Comparison of ENCODE assay signal across 8 cellular contexts in genomic region chr17:17693253-17693954, GRCh38. TPM values are rescaled to one million over a fixed set of nuclear protein-coding genes. Genes with fewer than 3 reads are reported as not detected.
DNase-seq lines count a peak whose midpoint lies in the region; ATAC-seq and TF ChIP-seq lines count a peak whose summit lies in the region.

No MANE protein-coding gene starts in this region.

- H3K4me3 ChIP-seq in DND-41 (ENCODE audit: low read depth in 1 of 2, low read length in 2 of 2) (peak overlapping the region in 1 of 2 experiments; percentile 85; a peak in 2 of 4 replicates), WI38 (ENCODE audit: low read depth, low read length) (peak overlapping the region; percentile 46; the same call in 1 of the 2 replicates), ovary (peak overlapping the region; percentile 53), lower leg skin (ENCODE audit: low read depth, poor library complexity, severe bottlenecking) (no peak overlapping the region)

- no peak for ATAC-seq in DND-41 (ENCODE audit: insufficient read depth, low read depth)
- ATAC-seq in GM18498 (IDR thresholded peaks at IDR 0.05; ENCODE audit: unreplicated experiment) = no peak

- H3K27ac Mint-ChIP-seq in glutamatergic neuron (ENCODE audit: unreplicated experiment) = peak overlapping the region; percentile 85

- peaks cover 77% of the 10 kb centered on the region for H4K20me1 ChIP-seq in DND-41 (ENCODE audit: insufficient read depth, low read length)

- TF ChIP-seq CTCF in DND-41 (IDR thresholded peaks at IDR 0.05; ENCODE audit: borderline replicate concordance, extremely low read depth, low read length, poor library complexity, severe bottlenecking) = no peak
- no peak for TF ChIP-seq CTCF in WI38 (IDR thresholded peaks at IDR 0.05; ENCODE audit: low read depth, low read length)
- no peak for TF ChIP-seq CTCF in glutamatergic neuron (IDR thresholded peaks at IDR 0.05; ENCODE audit: partially characterized antibody, unreplicated experiment)
- no peak for TF ChIP-seq CTCF in ovary (IDR thresholded peaks at IDR 0.05)
- no peak for TF ChIP-seq CTCF in lower leg skin (IDR thresholded peaks at IDR 0.05)

- H3K27ac ChIP-seq in DND-41 (ENCODE audit: low read length) (peak overlapping the region; percentile 87), ovary (peak overlapping the region; percentile 79 to 95)

- no peak overlapping the region for H2AFZ ChIP-seq in DND-41 (ENCODE audit: low read depth, low read length)

- H3K4me3 Mint-ChIP-seq in glutamatergic neuron (ENCODE audit: unreplicated experiment) = peak overlapping the region; percentile 83

- TF ChIP-seq EP300 in ovary (IDR thresholded peaks at IDR 0.05) = no peak

- peak overlapping the region; percentile 78 for H3K9ac ChIP-seq in DND-41 (ENCODE audit: low read depth, low read length)

- H3K9me3 Mint-ChIP-seq in glutamatergic neuron (ENCODE audit: unreplicated experiment) = peaks cover 14% of the 10 kb centered on the region

- peaks cover 62% of the 10 kb centered on the region for H3K4me1 ChIP-seq in DND-41 (ENCODE audit: insufficient read depth, low read length)
- peaks cover 26% of the 10 kb centered on the region for H3K4me1 ChIP-seq in ovary (ENCODE audit: insufficient read depth)

- H3K4me1 Mint-ChIP-seq in glutamatergic neuron (ENCODE audit: low read depth, unreplicated experiment) = peaks cover 51% of the 10 kb centered on the region

- H3K27me3 ChIP-seq in DND-41 (ENCODE audit: insufficient read depth, low read length, poor library complexity) (no peaks in the 10 kb centered on the region), ovary (no peaks in the 10 kb centered on the region)

- DNase-seq in DND-41 (no peak), NCI-H1105 (lab: John Stamatoyannopoulos, UW) (peak; percentile 80), glutamatergic neuron (peak; percentile 47), ovary (peak in 4 of 5 donors; percentile 37 to 61 (median 56)), lower leg skin (ENCODE audit: low spot score in 2 of 2) (no peak), germinal center (ENCODE audit: low spot score) (no peak)

- H3K36me3 ChIP-seq in DND-41 (ENCODE audit: insufficient read depth, low read length) (no peaks in the 10 kb centered on the region; the same call in 1 of the 2 replicates), ovary (no peaks in the 10 kb centered on the region)

- intact Hi-C loops in ovary (cut with DNase I) = loop anchor here in 1 of 4 donors (10.0 kb wide), 1 partner anchor 111 kb away; no protein-coding TSS in a partner anchor
- intact Hi-C loops in lower leg skin (cut with DNase I; ENCODE audit: low total_unique reads) = no loop called here

- H3K79me2 ChIP-seq in DND-41 (ENCODE audit: insufficient read depth, low read length) = peaks cover 97% of the 10 kb centered on the region

- 57 to 63% (median 60%) methylated on average over 18 of the region's 18 CpGs for WGBS in ovary, 3 donors
- 19 to 20% methylated on average over 18 of the region's 18 CpGs for WGBS in lower leg skin, 2 donors

- H3K9me3 ChIP-seq in DND-41 (ENCODE audit: insufficient read depth, low read length, severe bottlenecking) = no peaks in the 10 kb centered on the region
- no peaks in the 10 kb centered on the region for H3K9me3 ChIP-seq in ovary

- no peaks in the 10 kb centered on the region for H3K36me3 Mint-ChIP-seq in glutamatergic neuron (ENCODE audit: unreplicated experiment)

- no peak for TF ChIP-seq POLR2A in ovary (IDR thresholded peaks at IDR 0.05)
- TF ChIP-seq POLR2A in lower leg skin (IDR thresholded peaks at IDR 0.05) = no peak

- peaks cover 21% of the 10 kb centered on the region for H3K27me3 Mint-ChIP-seq in glutamatergic neuron (ENCODE audit: unreplicated experiment)

- H3K4me2 ChIP-seq in DND-41 (ENCODE audit: insufficient read depth, low read length) = peak overlapping the region; percentile 97

RNA-seq across cellular contexts. Expression of gene RAI1, which starts 12.1 kb away (rescaled TPM):
- total RNA-seq in glutamatergic neuron (ENCODE audit: unreplicated experiment) = 70.2 TPM
- 10 to 100 TPM; 16.3 to 57.7 (median 37.5) TPM for total RNA-seq in ovary
- polyA plus RNA-seq in ovary = 10 to 100 TPM in 1 of 2 donors, 1 to 10 TPM in 1; 1.5 to 14.5 TPM
- total RNA-seq in lower leg skin = 10 to 100 TPM; 19.4 to 38.2 (median 35.3) TPM

Comparison
In these comparisons a context has a peak if more than half of its experiments do, and no peak if none do; other contexts are left out.
1. DNase-seq: peak in NCI-H1105 (single experiment), glutamatergic neuron (single experiment) and ovary (4 of 5); none in DND-41 (single experiment), lower leg skin (0 of 2) and germinal center (single experiment).